Comparison of ENCODE assay signal across 8 cellular contexts in the genomic region with DNA sequence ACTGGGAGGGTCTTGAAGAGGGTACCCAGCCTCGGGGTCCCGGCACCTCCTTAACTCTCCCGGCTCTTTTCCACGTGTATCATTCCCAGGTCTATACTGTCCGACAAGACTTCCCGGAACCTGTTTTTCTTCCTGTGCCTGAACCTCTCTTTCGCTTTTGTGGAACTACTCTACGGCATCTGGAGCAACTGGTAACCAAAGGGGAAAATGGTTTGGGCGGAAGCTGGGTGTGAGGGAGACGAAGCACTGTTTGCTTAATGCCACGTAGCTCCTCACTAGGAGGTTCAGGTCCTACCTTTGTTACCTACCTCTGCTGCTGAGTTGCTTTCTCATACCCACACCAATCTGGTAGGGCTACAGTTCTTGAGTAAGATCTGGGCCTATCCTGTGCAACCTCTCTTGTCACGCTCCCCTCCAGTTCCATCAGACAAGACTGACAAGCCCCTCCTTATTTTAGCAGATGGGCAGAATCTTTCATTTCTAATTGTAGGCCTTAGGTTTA. TPM values are rescaled to one million over a fixed set of nuclear protein-coding genes. Genes with fewer than 3 reads are reported as not detected.
DNase-seq lines count a peak whose midpoint lies in the region; ATAC-seq and FAIRE-seq lines count a peak whose summit lies in the region.

No MANE protein-coding gene starts in this region.

- FAIRE-seq in small intestine (lab: Jason Lieb, UNC): no peak

- 0 to 1% (median 1%) methylated on average over 12 of the region's 12 CpGs for WGBS in adipose tissue, 3 donors
- WGBS in iPS DF 6.9 (ENCODE audit: insufficient coverage, insufficient read length): no CpG with 5 or more reads among the region's 12 CpGs
- 0 to 1% (median 1%) methylated on average over 12 of the region's 12 CpGs for WGBS in small intestine, 3 donors

- peak overlapping the region; percentile 99 to 100 (median 100) for H3K27ac Mint-ChIP-seq in IgD-negative memory B cell

- H3K36me3 Mint-ChIP-seq in IgD-negative memory B cell: no peaks in the 10 kb centered on the region

- H3K36me3 ChIP-seq in iPS DF 6.9 (ENCODE audit: control insufficient read depth, insufficient read depth, low read length): no peaks in the 10 kb centered on the region
- H3K36me3 ChIP-seq in small intestine (ENCODE audit: control insufficient read depth in 2 of 2, insufficient read depth in 2 of 2, low read length in 2 of 2): peaks cover 0 to 3% of the 10 kb centered on the region in 2 donors

- H3K4me3 Mint-ChIP-seq in IgD-negative memory B cell: peak overlapping the region; percentile 97 to 100 (median 100)

- peaks cover 0 to 1% (median 0%) of the 10 kb centered on the region in 3 donors for H3K9me3 Mint-ChIP-seq in IgD-negative memory B cell

- H3K9me3 ChIP-seq in iPS DF 6.9 (ENCODE audit: control insufficient read depth, insufficient read depth, low read length) (no peaks in the 10 kb centered on the region), small intestine (ENCODE audit: control insufficient read depth, low read depth) (no peaks in the 10 kb centered on the region)

- DNase-seq in GDM1 (lab: John Stamatoyannopoulos, UW) (peak; percentile 9), SW 1271 (lab: John Stamatoyannopoulos, UW) (peak; percentile 9 to 59), iPS DF 6.9 (ENCODE audit: low read depth, low spot score) (no peak), small intestine (peak; percentile 70), retina (no peak)

- peak; percentile 38 for ATAC-seq in GM21529 (IDR thresholded peaks at IDR 0.05; ENCODE audit: unreplicated experiment)

- peaks cover 13 to 25% (median 19%) of the 10 kb centered on the region in 3 donors for H3K4me1 Mint-ChIP-seq in IgD-negative memory B cell

- H3K4me3 ChIP-seq in iPS DF 6.9 (ENCODE audit: low read length): peak overlapping the region; percentile 82
- H3K4me3 ChIP-seq in small intestine (ENCODE audit: low read depth in 1 of 2, low read length in 2 of 2): peak overlapping the region; percentile 62 to 86

- H3K27ac ChIP-seq in adipose tissue (ENCODE audit: low read depth, low read length) (peak overlapping the region; percentile 96), iPS DF 6.9 (ENCODE audit: low read length) (no peak overlapping the region), small intestine (ENCODE audit: low read depth in 1 of 2, low read length in 1 of 2) (peak overlapping the region; percentile 83 to 99)

- H3K27me3 ChIP-seq in iPS DF 6.9 (ENCODE audit: control insufficient read depth, insufficient read depth, low read length) (no peaks in the 10 kb centered on the region), small intestine (ENCODE audit: control insufficient read depth in 2 of 2, insufficient read depth in 2 of 2, low read length in 2 of 2) (no peaks in the 10 kb centered on the region)

- H3K4me1 ChIP-seq in iPS DF 6.9 (ENCODE audit: control insufficient read depth, insufficient read depth, low read length) (no peaks in the 10 kb centered on the region), small intestine (ENCODE audit: control insufficient read depth in 2 of 2, insufficient read depth in 1 of 2, low read depth in 1 of 2, low read length in 1 of 2) (peaks cover 0 to 3% of the 10 kb centered on the region in 2 donors)

- no peaks in the 10 kb centered on the region for H3K27me3 Mint-ChIP-seq in IgD-negative memory B cell

RNA-seq across cellular contexts. Expression of a gene that starts 0.6 kb away (rescaled TPM):
- polyA plus RNA-seq in IgD-negative memory B cell (8.3 TPM), adipose tissue (1 to 10 TPM; 1.8 to 5.3 (median 2.8) TPM), small intestine (1 to 10 TPM; 2.0 to 5.9 (median 2.2) TPM)

RNA-seq across cellular contexts. Expression of a gene that starts 1.9 kb away (rescaled TPM):
- polyA plus RNA-seq in IgD-negative memory B cell: 2.6 TPM
- polyA plus RNA-seq in adipose tissue: 10 to 100 TPM in 1 of 3 donors, 1 to 10 TPM in 2; 4.3 to 10.0 (median 6.4) TPM
- 1 to 10 TPM; 1.3 to 5.2 (median 1.9) TPM for polyA plus RNA-seq in small intestine

Comparison
In these comparisons a context has a peak if more than half of its experiments do, and no peak if none do; other contexts are left out.
1. DNase-seq: peak in GDM1 (single experiment), SW 1271 (2 of 2) and small intestine (single experiment); none in iPS DF 6.9 (single experiment) and retina (single experiment).